ENCODE assay signal across 22 cellular contexts in genomic region chr3:124771083-124771445, GRCh38. TPM values are rescaled to one million over a fixed set of nuclear protein-coding genes. Genes with fewer than 3 reads are reported as not detected.
DNase-seq lines count a peak whose midpoint lies in the region; ATAC-seq and TF ChIP-seq lines count a peak whose summit lies in the region.
"Had no signal": no experiment of that assay in that cellular context is flagged by ENCODE, and none has a peak within 500 bp of the region (broad histone marks: within the 10 kb centered on the region; RNA-seq: fewer than 3 reads in every experiment).

No MANE protein-coding gene starts in this region.

- H3K14ac ChIP-seq in H9 (ENCODE audit: insufficient read depth, low read length) (no peak overlapping the region), mesenchymal stem cell (ENCODE audit: low read length in 2 of 2) (no peak overlapping the region)

- H2BK5ac ChIP-seq in H9 (ENCODE audit: insufficient read length, low read length) = no peak overlapping the region
- H2BK5ac ChIP-seq in mesenchymal stem cell (ENCODE audit: low read depth, low read length, poor library complexity, severe bottlenecking) = no peak overlapping the region

- H4K20me1 ChIP-seq in H9 (ENCODE audit: control insufficient read depth, insufficient read depth, insufficient read length) = no peaks in the 10 kb centered on the region

- H4K5ac ChIP-seq in H9 (ENCODE audit: insufficient read length, low read depth, low read length) = no peak overlapping the region

- peaks cover 3% of the 10 kb centered on the region for H3K79me1 ChIP-seq in H9 (ENCODE audit: insufficient read depth, low read depth, low read length, poor library complexity, severe bottlenecking)
- H3K79me1 ChIP-seq in mesenchymal stem cell (replicated peaks; ENCODE audit: low read length, poor library complexity, severe bottlenecking) = peaks cover 46% of the 10 kb centered on the region

- peaks cover 35% of the 10 kb centered on the region for H3K36me3 ChIP-seq in SK-N-MC (ENCODE audit: insufficient read depth, low read length)
- peaks cover 51 to 73% of the 10 kb centered on the region in 2 experiments for H3K36me3 ChIP-seq in mesenchymal stem cell (ENCODE audit: control insufficient read depth in 1 of 2, insufficient read depth in 2 of 2, low read depth in 1 of 2, low read length in 2 of 2)
- peaks cover 0 to 28% of the 10 kb centered on the region in 2 donors for H3K36me3 ChIP-seq in gastrocnemius medialis

- H2AK5ac ChIP-seq in H9 (ENCODE audit: insufficient read length, low read length) (no peak overlapping the region), mesenchymal stem cell (ENCODE audit: low read length, severe bottlenecking) (no peak overlapping the region)

- no peaks in the 10 kb centered on the region for H3K27me3 Mint-ChIP-seq in H9 (ENCODE audit: low read depth)

- in situ Hi-C loops in gastrocnemius medialis (cut with MboI; ENCODE audit: low sequenced_read_pairs in 4 of 4) = loop anchor here in 1 of 4 donors (25.0 kb wide), 1 partner anchor 391 kb away; no protein-coding TSS in a partner anchor

- no peak overlapping the region for H2AFZ ChIP-seq in H9 (ENCODE audit: low read length)
- no peak overlapping the region for H2AFZ ChIP-seq in mesenchymal stem cell (ENCODE audit: low read depth, low read length)

- H3K56ac ChIP-seq in H9 (ENCODE audit: insufficient read length, low read depth, low read length) = no peak overlapping the region

- H2BK120ac ChIP-seq in H9 (ENCODE audit: low read depth, low read length, poor library complexity, severe bottlenecking) (no peak overlapping the region), mesenchymal stem cell (ENCODE audit: low read depth, low read length) (no peak overlapping the region)

- peaks cover 38 to 86% (median 54%) of the 10 kb centered on the region in 3 experiments; a peak in 6 of 7 replicates for H3K36me3 Mint-ChIP-seq in H9 (ENCODE audit: insufficient read depth in 1 of 3, low read depth in 3 of 3)
- H3K36me3 Mint-ChIP-seq: CD8-positive, alpha-beta memory T cell; naive thymus-derived CD8-positive, alpha-beta T cell had no signal

- no peak for TF ChIP-seq CTCF in H9 (conservative IDR thresholded peaks at IDR 0.05)
- TF ChIP-seq CTCF in gastrocnemius medialis (IDR thresholded peaks at IDR 0.05 in 4 of 5, conservative IDR thresholded peaks at IDR 0.05 in 1 of 5) = no peak

- H2BK12ac ChIP-seq in H9 (ENCODE audit: insufficient read length, low read depth, low read length) = no peak overlapping the region
- no peak overlapping the region for H2BK12ac ChIP-seq in mesenchymal stem cell (ENCODE audit: low read length in 2 of 2)

- H4K91ac ChIP-seq in H9 (ENCODE audit: insufficient read length, low read depth, low read length) (no peak overlapping the region), mesenchymal stem cell (ENCODE audit: low read length) (no peak overlapping the region)

- no peak for TF ChIP-seq POLR2A in gastrocnemius medialis (IDR thresholded peaks at IDR 0.05)
- TF ChIP-seq POLR2A in GM18505 (IDR thresholded peaks at IDR 0.05; ENCODE audit: borderline replicate concordance, extremely low read depth, insufficient read depth, insufficient read length) = no peak

- H3K9me3 ChIP-seq in H9 (ENCODE audit: control insufficient read depth, low read depth, low read length) (no peaks in the 10 kb centered on the region), SK-N-MC (ENCODE audit: low read depth, low read length) (no peaks in the 10 kb centered on the region), mesenchymal stem cell (ENCODE audit: control insufficient read depth, low read length) (no peaks in the 10 kb centered on the region), gastrocnemius medialis (no peaks in the 10 kb centered on the region)
- H3K9me3 ChIP-seq: lower lobe of right lung had no signal

- H3K27ac ChIP-seq in H9 (ENCODE audit: insufficient read length, low read depth, low read length) (no peak overlapping the region), SK-N-MC (peak overlapping the region; percentile 68), mesenchymal stem cell (ENCODE audit: low read length, poor library complexity, severe bottlenecking) (no peak overlapping the region), gastrocnemius medialis (peak overlapping the region in 3 of 4 donors; percentile 35 to 51 (median 46))
- H3K27ac ChIP-seq: HL-60, lower lobe of right lung had no signal

- DNase-seq in H9 (no peak), SK-N-MC (ENCODE audit: low read depth, low spot score) (no peak), mesenchymal stem cell (no peak), gastrocnemius medialis (no peak)
- no peak for DNase-seq in activated naive CD4-positive, alpha-beta T cell (lab: John Stamatoyannopoulos, UW)
- no peak for DNase-seq in effector CD4-positive, alpha-beta T cell
- DNase-seq: activated CD4-positive, alpha-beta T cell treated with anti-CD3 and anti-CD28 coated beads, Interleukin-2, amount 50 U/mL, for 48 hours; activated naive CD4-positive, alpha-beta T cell treated with Interleukin-2 at 50 U/mL for 16 hours; activated T-cell treated with anti-CD3 and anti-CD28 coated beads for 4 hours; CD8-positive, alpha-beta memory T cell; cerebellar nuclear complex; effector memory CD8-positive, alpha-beta T cell; lower lobe of right lung; naive thymus-derived CD8-positive, alpha-beta T cell; NCI-H446; stimulated activated CD4-positive, alpha-beta T cell treated with anti-CD3 and anti-CD28 coated beads, Interleukin-12 subunit alpha, Interleukin-12 subunit beta, amount 100 ng/mL, for 4 hours; stimulated activated CD8-positive, alpha-beta memory T cell treated with anti-CD3 and anti-CD28 coated beads, Interleukin-4, amount 100 ng/mL, for 48 hours; T-helper 17 cell had no signal

- H3K4me3 ChIP-seq in SK-N-MC = no peak overlapping the region
- H3K4me3 ChIP-seq in mesenchymal stem cell (ENCODE audit: insufficient read depth in 1 of 2, low read depth in 1 of 2, low read length in 2 of 2) = no peak overlapping the region
- no peak overlapping the region for H3K4me3 ChIP-seq in gastrocnemius medialis
- H3K4me3 ChIP-seq: lower lobe of right lung had no signal

- H3K9ac ChIP-seq in H9 (ENCODE audit: extremely low read depth, insufficient read length, low read length) (no peak overlapping the region), SK-N-MC (ENCODE audit: insufficient read length) (no peak overlapping the region), mesenchymal stem cell (ENCODE audit: low read length) (peak overlapping the region; percentile 19)

- H3K4me2 ChIP-seq in H9 (ENCODE audit: insufficient read depth, insufficient read length, low read length) (no peak overlapping the region), mesenchymal stem cell (ENCODE audit: low read length, poor library complexity, severe bottlenecking) (no peak overlapping the region)

- intact Hi-C loops in gastrocnemius medialis (cut with DNase I; ENCODE audit: low total_unique reads) = no loop called here

- H3K9me3 Mint-ChIP-seq in H9 = peaks cover 0 to 3% of the 10 kb centered on the region in 2 experiments; a peak in 1 of 5 replicates
- H3K9me3 Mint-ChIP-seq: CD8-positive, alpha-beta memory T cell; effector memory CD8-positive, alpha-beta T cell; IgD-negative memory B cell; naive thymus-derived CD8-positive, alpha-beta T cell had no signal

- H3K18ac ChIP-seq in H9 (ENCODE audit: insufficient read length, low read depth, low read length) (no peak overlapping the region), mesenchymal stem cell (ENCODE audit: low read depth in 1 of 2, low read length in 2 of 2) (peak overlapping the region in 1 of 2 experiments; percentile 35)

- H3K4ac ChIP-seq in H9 (ENCODE audit: low read depth, low read length) (no peak overlapping the region), mesenchymal stem cell (ENCODE audit: low read depth in 1 of 2, low read length in 2 of 2) (no peak overlapping the region)

- H4K8ac ChIP-seq in H9 (replicated peaks; ENCODE audit: insufficient read length, low read depth, low read length) (no peak overlapping the region), mesenchymal stem cell (ENCODE audit: low read length) (no peak overlapping the region)

- no peak overlapping the region for H3K4me3 Mint-ChIP-seq in H9
- H3K4me3 Mint-ChIP-seq: CD8-positive, alpha-beta memory T cell; effector memory CD8-positive, alpha-beta T cell; IgD-negative memory B cell; naive thymus-derived CD8-positive, alpha-beta T cell; T-helper 17 cell had no signal

- ATAC-seq in gastrocnemius medialis (no peak), GM21526 (IDR thresholded peaks at IDR 0.05; ENCODE audit: low FRiP score, unreplicated experiment) (no peak), GM18505 (IDR thresholded peaks at IDR 0.05; ENCODE audit: unreplicated experiment) (no peak)
- ATAC-seq: effector memory CD8-positive, alpha-beta T cell; lower lobe of right lung; naive thymus-derived CD8-positive, alpha-beta T cell; T-helper 17 cell had no signal

- no peak overlapping the region for H2BK20ac ChIP-seq in H9 (ENCODE audit: low read depth, low read length, poor library complexity, severe bottlenecking)

- H3T11ph ChIP-seq in H9 (ENCODE audit: low read length) = no peak overlapping the region

- WGBS in H9 (ENCODE audit: extremely low coverage, insufficient read length, low lambda C conversion rate) = no CpG with 5 or more reads among the region's 2 CpGs
- whole genome bisulfite sequencing in mesenchymal stem cell = 71% methylated on average over 2 of the region's 2 CpGs

- H3K23me2 ChIP-seq in H9 (ENCODE audit: insufficient read length, low read depth, low read length, poor library complexity, severe bottlenecking) = no peaks in the 10 kb centered on the region

- H3K4me1 Mint-ChIP-seq in H9 = peaks cover 22 to 26% of the 10 kb centered on the region in 2 experiments
- H3K4me1 Mint-ChIP-seq: CD8-positive, alpha-beta memory T cell; naive thymus-derived CD8-positive, alpha-beta T cell had no signal

- H3K4me1 ChIP-seq in H9 (ENCODE audit: insufficient read depth, low read length) (peaks cover 7% of the 10 kb centered on the region; the same call in 1 of the 2 replicates), mesenchymal stem cell (ENCODE audit: control insufficient read depth, insufficient read depth, low read depth, low read length) (peaks cover 34% of the 10 kb centered on the region), gastrocnemius medialis (peaks cover 33 to 44% of the 10 kb centered on the region in 2 donors)

- no peaks in the 10 kb centered on the region for H3K27me3 ChIP-seq in H9 (ENCODE audit: insufficient read depth, low read length)
- no peaks in the 10 kb centered on the region for H3K27me3 ChIP-seq in mesenchymal stem cell (ENCODE audit: control insufficient read depth in 1 of 2, insufficient read depth in 1 of 2, low read length in 2 of 2)
- no peaks in the 10 kb centered on the region for H3K27me3 ChIP-seq in gastrocnemius medialis

- H2BK15ac ChIP-seq in H9 (ENCODE audit: low read depth, low read length) (no peak overlapping the region), mesenchymal stem cell (ENCODE audit: low read depth, poor library complexity, severe bottlenecking) (no peak overlapping the region)

- H3K27ac Mint-ChIP-seq in H9 = peak overlapping the region; percentile 48 to 77 (median 53); a peak in 2 of 7 replicates
- H3K27ac Mint-ChIP-seq: CD8-positive, alpha-beta memory T cell; IgD-negative memory B cell; naive thymus-derived CD8-positive, alpha-beta T cell; T-helper 17 cell had no signal

- H3K79me2 ChIP-seq in H9 (ENCODE audit: insufficient read depth, low read length) = no peaks in the 10 kb centered on the region

- H3K23ac ChIP-seq in H9 (ENCODE audit: insufficient read length, low read depth, low read length) (no peak overlapping the region), mesenchymal stem cell (ENCODE audit: low read length in 2 of 2) (no peak overlapping the region)

RNA-seq across cellular contexts. Expression of gene UMPS, which starts 40.8 kb away (rescaled TPM):
- total RNA-seq in H9 (2021) = 56.4 and 65.4 TPM in 2 replicates
- polyA plus RNA-seq in mesenchymal stem cell (2013, experiment 1 of 2) = 10.5 TPM
- 10.9 TPM for polyA plus RNA-seq in mesenchymal stem cell (2013, experiment 2 of 2)
- 1 to 10 TPM; 2.2 to 7.6 (median 6.2) TPM for total RNA-seq in gastrocnemius medialis

Comparison
In these comparisons a context has a peak if more than half of its experiments do, and no peak if none do; other contexts are left out.
1. H3K27ac ChIP-seq: peak in SK-N-MC (single experiment) and gastrocnemius medialis (3 of 4); none in H9 (single experiment) and mesenchymal stem cell (single experiment).